8 cellular contexts compared by ENCODE assay signal in the genomic region with DNA sequence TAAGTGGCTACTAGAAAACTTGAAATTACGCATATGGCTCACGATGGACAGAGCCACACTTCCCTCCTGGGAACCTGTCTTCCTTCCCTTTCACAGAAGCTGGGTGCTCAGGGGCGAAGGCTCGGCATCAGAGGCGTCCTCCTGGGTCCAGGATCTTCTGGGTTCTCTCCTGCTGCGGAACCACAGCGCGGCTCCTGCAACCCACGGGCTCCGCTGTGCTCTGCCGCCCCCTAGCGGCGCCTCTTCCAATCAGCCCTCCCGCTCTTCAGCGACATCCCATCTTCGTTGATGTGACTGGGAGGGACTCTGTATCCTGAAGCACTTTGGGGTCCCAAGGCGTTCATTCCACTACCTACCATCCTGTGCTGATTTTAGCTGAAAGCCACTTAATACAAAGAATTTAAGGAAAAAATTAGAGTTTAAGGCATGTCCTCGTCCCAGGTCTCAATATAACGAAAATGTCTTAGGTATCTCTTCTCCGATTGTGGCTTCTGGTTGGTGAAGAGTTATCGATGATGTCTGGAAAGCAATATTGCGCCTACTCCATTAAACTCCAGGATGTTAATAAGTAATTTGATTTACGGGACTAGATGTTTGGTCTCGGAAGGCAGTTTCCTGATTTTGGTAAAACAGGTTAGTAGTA. TPM values are rescaled to one million over a fixed set of nuclear protein-coding genes. Genes with fewer than 3 reads are reported as not detected.
DNase-seq lines count a peak whose midpoint lies in the region; ATAC-seq and TF ChIP-seq lines count a peak whose summit lies in the region.

No MANE protein-coding gene starts in this region.

- in situ Hi-C loops in GM23248 (cut with MboI) = loop anchor here (5.0 to 10.0 kb wide), 2 partner anchors 50 to 107 kb away; no protein-coding TSS in a partner anchor

- no peak overlapping the region for H3K4me2 ChIP-seq in GM23248 (ENCODE audit: unreplicated experiment)

- H3K9ac ChIP-seq in GM23248 = no peak overlapping the region

- TF ChIP-seq CTCF in choroid plexus epithelial cell (conservative IDR thresholded peaks at IDR 0.05; ENCODE audit: low read depth, low read length) (peak; percentile 99), left lung (IDR thresholded peaks at IDR 0.05) (peak; percentile 96)

- no peaks in the 10 kb centered on the region for H3K9me2 ChIP-seq in GM23248 (ENCODE audit: insufficient read depth)

- H4K20me1 ChIP-seq in GM23248 (ENCODE audit: insufficient read depth) = no peaks in the 10 kb centered on the region

- H3K4me3 ChIP-seq in GM23248 = no peak overlapping the region
- H3K4me3 ChIP-seq in choroid plexus epithelial cell (ENCODE audit: low read depth, low read length) = no peak overlapping the region
- no peak overlapping the region for H3K4me3 ChIP-seq in left lung

- DNase-seq in AG08395 (ENCODE audit: low spot score) (peak; percentile 85), GM23248 (peak; percentile 80), NCI-H526 treated with DMSO at 0.1 percent for 48 hours (lab: John Stamatoyannopoulos, UW) (peak; percentile 60), choroid plexus epithelial cell (ENCODE audit: low read depth) (peak; percentile 70), left lung (peak; percentile 78 to 98)
- peak; percentile 75 for DNase-seq in activated CD4-positive, alpha-beta T cell treated with anti-CD3 and anti-CD28 coated beads, Interleukin-2, amount 50 U/mL, for 1 hour
- DNase-seq in stimulated activated CD4-positive, alpha-beta T cell treated with anti-CD3 and anti-CD28 coated beads, Interleukin-4, amount 100 ng/mL, for 48 hours (ENCODE audit: low read depth in 2 of 2) = peak; percentile 64 to 68

- H3K27me3 ChIP-seq in GM23248 (replicated peaks; ENCODE audit: insufficient read depth) = no peaks in the 10 kb centered on the region
- H3K27me3 ChIP-seq in left lung = no peaks in the 10 kb centered on the region

- H3K4me1 ChIP-seq in GM23248 (ENCODE audit: insufficient read depth) (no peaks in the 10 kb centered on the region; the same call in 1 of the 2 replicates), left lung (peaks cover 10 to 48% of the 10 kb centered on the region in 2 donors)

- no peaks in the 10 kb centered on the region for H3K79me2 ChIP-seq in GM23248 (ENCODE audit: insufficient read depth)

- intact Hi-C loops in left lung (cut with DNase I) = loop anchor here (2.0 to 10.0 kb wide), 3 partner anchors 56 to 104 kb away; no protein-coding TSS in a partner anchor

- peak overlapping the region; percentile 49; the same call in 1 of the 2 replicates for H2AFZ ChIP-seq in GM23248

- WGBS in GM23248 (ENCODE audit: low coverage in 1 of 2, low lambda C conversion rate in 2 of 2, missing lambda C conversion rate in 2 of 2), 2 experiments = 20% methylated on average over 24 of the region's 24 CpGs

- H3K27ac ChIP-seq in GM23248 = no peak overlapping the region
- H3K27ac ChIP-seq in left lung = no peak overlapping the region

- H3K36me3 ChIP-seq in GM23248 (ENCODE audit: low read depth) = no peaks in the 10 kb centered on the region
- no peaks in the 10 kb centered on the region for H3K36me3 ChIP-seq in left lung

- H3K9me3 ChIP-seq in GM23248 (ENCODE audit: low read depth) = no peaks in the 10 kb centered on the region
- H3K9me3 ChIP-seq in left lung = no peaks in the 10 kb centered on the region

- peaks cover 10% of the 10 kb centered on the region for H3F3A ChIP-seq in GM23248 (ENCODE audit: insufficient read depth)

- ATAC-seq in left lung = peak; percentile 80
- ATAC-seq in GM21381 (IDR thresholded peaks at IDR 0.05; ENCODE audit: unreplicated experiment) = no peak

RNA-seq across cellular contexts. Expression of gene RPS3, which starts 14.8 kb away (rescaled TPM):
- 915 and 1,048 TPM in 2 replicates for total RNA-seq in GM23248 (2014; rRNA removed; shearing (Covaris generic))
- polyA plus RNA-seq in GM23248 (2016; fragmentation: Nextera tagmentation; extraction: Ambion mirVana) = 896 and 915 TPM in 2 replicates
- 1,000 to 10,000 TPM; 1,943 to 2,064 TPM for total RNA-seq in left lung

RNA-seq across cellular contexts. Expression of gene ARRB1, which starts 33.1 kb away (rescaled TPM):
- total RNA-seq in GM23248 (2014; rRNA removed; shearing (Covaris generic)) = 2.1 and 3.1 TPM in 2 replicates
- 2.0 and 2.2 TPM in 2 replicates for polyA plus RNA-seq in GM23248 (2016; fragmentation: Nextera tagmentation; extraction: Ambion mirVana)
- 100 to 1,000 TPM; 112 to 150 TPM for total RNA-seq in left lung

RNA-seq across cellular contexts. Expression of gene KLHL35, which starts 48.4 kb away (rescaled TPM):
- 10.5 and 13.0 TPM in 2 replicates for total RNA-seq in GM23248 (2014; rRNA removed; shearing (Covaris generic))
- polyA plus RNA-seq in GM23248 (2016; fragmentation: Nextera tagmentation; extraction: Ambion mirVana) = 5.7 and 6.3 TPM in 2 replicates
- 1 to 10 TPM; 1.4 to 2.1 TPM for total RNA-seq in left lung

Comparison
In these comparisons a context has a peak if more than half of its experiments do, and no peak if none do; other contexts are left out.
1. RNA of gene ARRB1, which starts 33.1 kb away (total RNA-seq): 112 to 150 TPM in left lung; 2.1 to 3.1 TPM in GM23248; every median in the first group is over 10 times any median in the second.
2. Peak in every context shown above with its lines, with median percentiles within 50 percentile points of each other: DNase-seq.